In the genomic region with DNA sequence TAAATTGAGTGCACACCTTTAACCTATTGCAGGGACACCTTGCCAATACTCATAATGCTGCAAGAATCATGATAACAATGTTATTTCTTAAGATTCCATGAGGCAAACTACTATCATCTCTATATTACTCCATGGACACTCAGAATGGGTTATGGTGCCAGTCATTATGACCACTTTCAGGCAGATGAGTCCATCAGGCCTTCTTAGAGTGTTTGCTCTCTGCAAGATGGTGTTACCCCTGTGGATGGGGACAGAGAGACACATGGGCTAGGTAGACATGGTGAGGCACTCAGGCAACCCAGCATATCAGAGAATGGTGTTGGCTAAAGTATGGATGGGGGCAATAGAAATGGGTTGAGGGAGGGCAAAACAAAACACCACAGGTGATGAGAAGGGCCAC, we compare ENCODE assay signal across 20 cellular contexts. TPM values are rescaled to one million over a fixed set of nuclear protein-coding genes. Genes with fewer than 3 reads are reported as not detected.
A peak's percentile ranks its signal among the peaks of the same experiment; 100 is the strongest.
DNase-seq lines count a peak whose midpoint lies in the region; ATAC-seq, FAIRE-seq and TF ChIP-seq lines count a peak whose summit lies in the region.
"Had no signal": no experiment of that assay in that cellular context is flagged by ENCODE, and none has a peak within 500 bp of the region (broad histone marks: within the 10 kb centered on the region; RNA-seq: fewer than 3 reads in every experiment).

No MANE protein-coding gene starts in this region.

- peaks cover 3% of the 10 kb centered on the region for H3K36me3 Mint-ChIP-seq in activated T-cell treated with anti-CD3 and anti-CD28 coated beads, Interleukin-2, amount 50 U/mL, for 4 hours (ENCODE audit: insufficient read depth)
- H3K36me3 Mint-ChIP-seq in activated CD8-positive, alpha-beta T cell treated with anti-CD3 and anti-CD28 coated beads, Interleukin-2, amount 10 ng/mL, durations not matched to agents 7 days and 5 days (ENCODE audit: low read depth), result peaks cover 55% of the 10 kb centered on the region
- peaks cover 0 to 6% (median 4%) of the 10 kb centered on the region in 3 donors for H3K36me3 Mint-ChIP-seq in immature natural killer cell
- H3K36me3 Mint-ChIP-seq in stimulated activated naive CD8-positive, alpha-beta T cell treated with anti-CD3 and anti-CD28 coated beads, Interleukin-15, Interleukin-2, amounts not matched to agents 100 ng/mL and 50 ng/mL, for 24 hours (ENCODE audit: low read depth), result peaks cover 7% of the 10 kb centered on the region

- TF ChIP-seq CTCF in D721Med (IDR thresholded peaks at IDR 0.05; ENCODE audit: insufficient read depth, missing control alignments), result no peak

- peak; percentile 10 to 43 for ATAC-seq in activated T-cell treated with anti-CD3 and anti-CD28 coated beads, Interleukin-2, amount 50 U/mL, for 4 hours
- peak; percentile 24 for ATAC-seq in activated CD8-positive, alpha-beta T cell treated with anti-CD3 and anti-CD28 coated beads, Interleukin-2, amount 10 ng/mL, durations not matched to agents 7 days and 5 days
- no peak for ATAC-seq in HG03520 (IDR thresholded peaks at IDR 0.05; ENCODE audit: unreplicated experiment)
- ATAC-seq in HG03457 (IDR thresholded peaks at IDR 0.05; ENCODE audit: unreplicated experiment), result no peak

- no peak overlapping the region for H3K4me3 Mint-ChIP-seq in activated T-cell treated with anti-CD3 and anti-CD28 coated beads, Interleukin-2, amount 50 U/mL, for 4 hours
- no peak overlapping the region for H3K4me3 Mint-ChIP-seq in activated CD8-positive, alpha-beta T cell treated with anti-CD3 and anti-CD28 coated beads, Interleukin-2, amount 10 ng/mL, durations not matched to agents 7 days and 5 days
- H3K4me3 Mint-ChIP-seq in immature natural killer cell, result peak overlapping the region; percentile 63 to 84 (median 74)
- no peak overlapping the region for H3K4me3 Mint-ChIP-seq in stimulated activated naive CD8-positive, alpha-beta T cell treated with anti-CD3 and anti-CD28 coated beads, Interleukin-15, Interleukin-2, amounts not matched to agents 100 ng/mL and 50 ng/mL, for 24 hours
- H3K4me3 Mint-ChIP-seq: neural crest cell had no signal

- FAIRE-seq in D721Med (lab: Jason Lieb, UNC), result no peak
- FAIRE-seq: bronchial epithelial cell had no signal

- DNase-seq in activated T-cell treated with anti-CD3 and anti-CD28 coated beads, Interleukin-2, amount 50 U/mL, for 4 hours, result no peak
- no peak for DNase-seq in activated T-cell treated with anti-CD3 and anti-CD28 coated beads, Interleukin-2, amount 50 U/mL, for 48 hours
- DNase-seq in activated CD8-positive, alpha-beta T cell treated with anti-CD3 and anti-CD28 coated beads, Interleukin-2, amount 10 ng/mL, durations not matched to agents 7 days and 5 days, result no peak
- DNase-seq in immature natural killer cell, result no peak
- DNase-seq in D721Med (ENCODE audit: insufficient read length, low spot score), result no peak
- DNase-seq: dorsolateral prefrontal cortex, Kasumi-1, NCI-H1417, NCI-H2171 treated with DMSO at 0.1 percent for 48 hours, Peyer's patch, stomach had no signal

- CTCF ChIA-PET in activated CD8-positive, alpha-beta T cell treated with anti-CD3 and anti-CD28 coated beads, Interleukin-2, amount 10 ng/mL, durations not matched to agents 7 days and 5 days (lab: Charles Lee), result interaction anchor here (1.4 kb wide), 1 partner anchor 141 kb away, joined by 4 read pairs; no protein-coding TSS in a partner anchor

- peaks cover 6% of the 10 kb centered on the region for H3K9me3 Mint-ChIP-seq in activated T-cell treated with anti-CD3 and anti-CD28 coated beads, Interleukin-2, amount 50 U/mL, for 4 hours
- peaks cover 21% of the 10 kb centered on the region for H3K9me3 Mint-ChIP-seq in activated CD8-positive, alpha-beta T cell treated with anti-CD3 and anti-CD28 coated beads, Interleukin-2, amount 10 ng/mL, durations not matched to agents 7 days and 5 days (ENCODE audit: insufficient read depth)
- H3K9me3 Mint-ChIP-seq in immature natural killer cell, result peaks cover 0 to 4% (median 3%) of the 10 kb centered on the region in 6 donors
- H3K9me3 Mint-ChIP-seq in stimulated activated naive CD8-positive, alpha-beta T cell treated with anti-CD3 and anti-CD28 coated beads, Interleukin-15, Interleukin-2, amounts not matched to agents 100 ng/mL and 50 ng/mL, for 24 hours, result peaks cover 5% of the 10 kb centered on the region

- H3K27me3 Mint-ChIP-seq in activated T-cell treated with anti-CD3 and anti-CD28 coated beads, Interleukin-2, amount 50 U/mL, for 4 hours (ENCODE audit: low read depth), result no peaks in the 10 kb centered on the region
- no peaks in the 10 kb centered on the region for H3K27me3 Mint-ChIP-seq in activated CD8-positive, alpha-beta T cell treated with anti-CD3 and anti-CD28 coated beads, Interleukin-2, amount 10 ng/mL, durations not matched to agents 7 days and 5 days (ENCODE audit: low read depth)
- peaks cover 0 to 1% (median 0%) of the 10 kb centered on the region in 3 donors for H3K27me3 Mint-ChIP-seq in immature natural killer cell (ENCODE audit: low read depth in 3 of 3)
- H3K27me3 Mint-ChIP-seq in stimulated activated naive CD8-positive, alpha-beta T cell treated with anti-CD3 and anti-CD28 coated beads, Interleukin-15, Interleukin-2, amounts not matched to agents 100 ng/mL and 50 ng/mL, for 24 hours, result no peaks in the 10 kb centered on the region

- H3K4me1 Mint-ChIP-seq in activated T-cell treated with anti-CD3 and anti-CD28 coated beads, Interleukin-2, amount 50 U/mL, for 4 hours (ENCODE audit: low read depth), result peaks cover 60% of the 10 kb centered on the region
- peaks cover 80% of the 10 kb centered on the region for H3K4me1 Mint-ChIP-seq in activated CD8-positive, alpha-beta T cell treated with anti-CD3 and anti-CD28 coated beads, Interleukin-2, amount 10 ng/mL, durations not matched to agents 7 days and 5 days (ENCODE audit: low read depth)
- peaks cover 92 to 96% of the 10 kb centered on the region in 2 donors for H3K4me1 Mint-ChIP-seq in immature natural killer cell
- peaks cover 69% of the 10 kb centered on the region for H3K4me1 Mint-ChIP-seq in stimulated activated naive CD8-positive, alpha-beta T cell treated with anti-CD3 and anti-CD28 coated beads, Interleukin-15, Interleukin-2, amounts not matched to agents 100 ng/mL and 50 ng/mL, for 24 hours (ENCODE audit: low read depth)

- peak overlapping the region; percentile 71 for H3K27ac Mint-ChIP-seq in activated CD8-positive, alpha-beta T cell treated with anti-CD3 and anti-CD28 coated beads, Interleukin-2, amount 10 ng/mL, durations not matched to agents 7 days and 5 days
- H3K27ac Mint-ChIP-seq in immature natural killer cell, result peak overlapping the region; percentile 47 to 91 (median 88)
- peak overlapping the region; percentile 38 for H3K27ac Mint-ChIP-seq in stimulated activated naive CD8-positive, alpha-beta T cell treated with anti-CD3 and anti-CD28 coated beads, Interleukin-15, Interleukin-2, amounts not matched to agents 100 ng/mL and 50 ng/mL, for 24 hours

- POLR2A ChIA-PET in activated CD8-positive, alpha-beta T cell treated with anti-CD3 and anti-CD28 coated beads, Interleukin-2, amount 10 ng/mL, durations not matched to agents 7 days and 5 days (lab: Charles Lee), result interaction anchor here (0.6 kb wide), 1 partner anchor 566 kb away, joined by 3 read pairs; no protein-coding TSS in a partner anchor

RNA-seq across cellular contexts. Expression of gene XCL2, which starts 59.7 kb away (rescaled TPM):
- 10 to 100 TPM; 14.0 to 79.9 (median 28.4) TPM for total RNA-seq in activated T-cell treated with anti-CD3 and anti-CD28 coated beads, Interleukin-2, amount 50 U/mL, for 4 hours
- total RNA-seq in activated CD8-positive, alpha-beta T cell treated with anti-CD3 and anti-CD28 coated beads, Interleukin-2, amount 10 ng/mL, durations not matched to agents 7 days and 5 days, result 10 to 100 TPM; 41.2 to 41.8 TPM
- polyA plus RNA-seq in immature natural killer cell, result 1,000 to 10,000 TPM in 1 of 3 donors, 100 to 1,000 TPM in 2; 537 to 1,283 (median 719) TPM
- total RNA-seq: bronchial epithelial cell, esophagus mucosa, HT-29, lung microvascular endothelial cell, neural crest cell, pulmonary artery endothelial cell had no signal

Comparison
In these comparisons a context has a peak if more than half of its experiments do, and no peak if none do; other contexts are left out.
1. ATAC-seq: peak in activated T-cell treated with anti-CD3 and anti-CD28 coated beads, Interleukin-2, amount 50 U/mL, for 4 hours (2 of 2) and activated CD8-positive, alpha-beta T cell treated with anti-CD3 and anti-CD28 coated beads, Interleukin-2, amount 10 ng/mL, durations not matched to agents 7 days and 5 days (single experiment); none in HG03520 (single experiment) and HG03457 (single experiment).
2. H3K4me3 Mint-ChIP-seq: peak in immature natural killer cell (5 of 5); none in activated T-cell treated with anti-CD3 and anti-CD28 coated beads, Interleukin-2, amount 50 U/mL, for 4 hours (single experiment), activated CD8-positive, alpha-beta T cell treated with anti-CD3 and anti-CD28 coated beads, Interleukin-2, amount 10 ng/mL, durations not matched to agents 7 days and 5 days (single experiment) and stimulated activated naive CD8-positive, alpha-beta T cell treated with anti-CD3 and anti-CD28 coated beads, Interleukin-15, Interleukin-2, amounts not matched to agents 100 ng/mL and 50 ng/mL, for 24 hours (single experiment).
3. H3K27ac Mint-ChIP-seq: peak in every context shown above with its lines; median percentile 88 in immature natural killer cell; 71 in activated CD8-positive, alpha-beta T cell treated with anti-CD3 and anti-CD28 coated beads, Interleukin-2, amount 10 ng/mL, durations not matched to agents 7 days and 5 days; 38 in stimulated activated naive CD8-positive, alpha-beta T cell treated with anti-CD3 and anti-CD28 coated beads, Interleukin-15, Interleukin-2, amounts not matched to agents 100 ng/mL and 50 ng/mL, for 24 hours.